8 cellular contexts compared by ENCODE assay signal in genomic region chr1:28506907-28507246, GRCh38. TPM values are rescaled to one million over a fixed set of nuclear protein-coding genes. Genes with fewer than 3 reads are reported as not detected.
A peak's percentile ranks its signal among the peaks of the same experiment; 100 is the strongest.
DNase-seq lines count a peak whose midpoint lies in the region; ATAC-seq and TF ChIP-seq lines count a peak whose summit lies in the region.

No MANE protein-coding gene starts in this region.

- H3K9me3 ChIP-seq in RWPE2 (ENCODE audit: severe bottlenecking) (no peaks in the 10 kb centered on the region), gastrocnemius medialis (no peaks in the 10 kb centered on the region)

- intact Hi-C loops in gastrocnemius medialis (cut with DNase I; ENCODE audit: low total_unique reads) = loop anchor here (5.0 kb wide), 1 partner anchor 260 kb away; no protein-coding TSS in a partner anchor

- H3K4me3 ChIP-seq in GM12865 (ENCODE audit: low read depth, low read length) (peak overlapping the region; percentile 80), RWPE2 (ENCODE audit: severe bottlenecking) (peak overlapping the region; percentile 67), fibroblast of mammary gland (ENCODE audit: control insufficient read depth, low read depth, low read length) (peak overlapping the region; percentile 66), gastrocnemius medialis (peak overlapping the region; percentile 67 to 83 (median 75))

- in situ Hi-C loops in gastrocnemius medialis (cut with MboI; ENCODE audit: low sequenced_read_pairs in 4 of 4) = loop anchor here in 3 of 4 donors (5.0 to 25.0 kb wide), 4 partner anchors 45 to 380 kb away; partner anchors contain the start of gene TRNAU1AP (in 1 of the 3)

- H3K27me3 ChIP-seq in RWPE2 (ENCODE audit: insufficient read depth, poor library complexity, severe bottlenecking) (no peaks in the 10 kb centered on the region), gastrocnemius medialis (no peaks in the 10 kb centered on the region)

- peaks cover 60% of the 10 kb centered on the region for H3K36me3 ChIP-seq in RWPE2 (ENCODE audit: low read depth)
- peaks cover 0 to 40% of the 10 kb centered on the region in 2 donors for H3K36me3 ChIP-seq in gastrocnemius medialis

- H3K4me1 ChIP-seq in RWPE2 (ENCODE audit: insufficient read depth, poor library complexity, severe bottlenecking) (peaks cover 23% of the 10 kb centered on the region), gastrocnemius medialis (peaks cover 43 to 49% of the 10 kb centered on the region in 2 donors)

- ATAC-seq in RWPE2 (ENCODE audit: low read depth) = no peak
- no peak for ATAC-seq in gastrocnemius medialis
- ATAC-seq in HG03565 (IDR thresholded peaks at IDR 0.05; ENCODE audit: unreplicated experiment) = no peak

- no peak for TF ChIP-seq POLR2A in gastrocnemius medialis (IDR thresholded peaks at IDR 0.05)

- TF ChIP-seq CTCF in GM12865 (IDR thresholded peaks at IDR 0.05; ENCODE audit: insufficient read depth, low read depth, low read length, missing control alignments) = no peak
- TF ChIP-seq CTCF in RWPE2 (IDR thresholded peaks at IDR 0.05; ENCODE audit: poor library complexity, severe bottlenecking) = no peak
- TF ChIP-seq CTCF in fibroblast of mammary gland (conservative IDR thresholded peaks at IDR 0.05; ENCODE audit: control insufficient read depth, insufficient read depth, low read depth, low read length) = no peak
- no peak for TF ChIP-seq CTCF in gastrocnemius medialis (IDR thresholded peaks at IDR 0.05 in 4 of 5, conservative IDR thresholded peaks at IDR 0.05 in 1 of 5)

- H3K27ac ChIP-seq in RWPE2 (ENCODE audit: poor library complexity, severe bottlenecking) (peak overlapping the region; percentile 99), gastrocnemius medialis (peak overlapping the region; percentile 78 to 93 (median 86))

- DNase-seq in GM12865 (ENCODE audit: low read depth) (peak; percentile 44), RWPE2 (ENCODE audit: low spot score) (no peak), fibroblast of mammary gland (ENCODE audit: low read depth) (peak; percentile 10), gastrocnemius medialis (no peak), glomerular visceral epithelial cell (ENCODE audit: extremely low spot score) (no peak), hippocampal formation (lab: John Stamatoyannopoulos, UW) (no peak), RPMI8226 (no peak)

RNA-seq across cellular contexts. Expression of gene RCC1, which starts 1.0 kb away (rescaled TPM):
- total RNA-seq in gastrocnemius medialis = 10 to 100 TPM in 2 of 4 donors, 1 to 10 TPM in 2; 6.1 to 24.5 (median 13.7) TPM

RNA-seq across cellular contexts. Expression of gene TRNAU1AP, which starts 46.0 kb away (rescaled TPM):
- 10 to 100 TPM in 3 of 4 donors, 1 to 10 TPM in 1; 5.3 to 19.7 (median 12.0) TPM for total RNA-seq in gastrocnemius medialis

Comparison
In these comparisons a context has a peak if more than half of its experiments do, and no peak if none do; other contexts are left out.
1. DNase-seq: peak in GM12865 (single experiment) and fibroblast of mammary gland (single experiment); none in RWPE2 (single experiment), gastrocnemius medialis (0 of 2), glomerular visceral epithelial cell (single experiment), hippocampal formation (0 of 2) and RPMI8226 (single experiment).
2. Peak in every context shown above with its lines, with median percentiles within 50 percentile points of each other: H3K4me3 ChIP-seq.